Comparison of ENCODE assay signal across 12 cellular contexts in genomic region chr9:91179237-91180138, GRCh38.
DNase-seq lines count a peak whose midpoint lies in the region; ATAC-seq lines count a peak whose summit lies in the region.
"Had no signal": no experiment of that assay in that cellular context is flagged by ENCODE, and none has a peak within 500 bp of the region (broad histone marks: within the 10 kb centered on the region; RNA-seq: fewer than 3 reads in every experiment).

No MANE protein-coding gene starts in this region.

- peaks cover 3% of the 10 kb centered on the region for H3K36me3 Mint-ChIP-seq in activated naive CD8-positive, alpha-beta T cell treated with anti-CD3 and anti-CD28 coated beads, Interleukin-2, amount 50 U/mL, for 24 hours (ENCODE audit: low read depth)
- H3K36me3 Mint-ChIP-seq: CD8-positive, alpha-beta T cell had no signal

- no peak overlapping the region for H3K4me3 Mint-ChIP-seq in activated naive CD8-positive, alpha-beta T cell treated with anti-CD3 and anti-CD28 coated beads, Interleukin-2, amount 50 U/mL, for 24 hours
- H3K4me3 Mint-ChIP-seq: CD8-positive, alpha-beta T cell had no signal

- no peak for ATAC-seq in activated naive CD8-positive, alpha-beta T cell treated with anti-CD3 and anti-CD28 coated beads, Interleukin-2, amount 50 U/mL, for 24 hours
- ATAC-seq in GM18867 (IDR thresholded peaks at IDR 0.05; ENCODE audit: unreplicated experiment) (no peak), HG02885 (IDR thresholded peaks at IDR 0.05; ENCODE audit: poor library complexity, unreplicated experiment) (no peak)
- ATAC-seq: CD8-positive, alpha-beta T cell had no signal

- peaks cover 56% of the 10 kb centered on the region for H3K4me1 Mint-ChIP-seq in activated naive CD8-positive, alpha-beta T cell treated with anti-CD3 and anti-CD28 coated beads, Interleukin-2, amount 50 U/mL, for 24 hours

- peak overlapping the region; percentile 13 for H3K27ac Mint-ChIP-seq in activated naive CD8-positive, alpha-beta T cell treated with anti-CD3 and anti-CD28 coated beads, Interleukin-2, amount 50 U/mL, for 24 hours
- H3K27ac Mint-ChIP-seq: CD8-positive, alpha-beta T cell had no signal

- DNase-seq in AG08395 (ENCODE audit: low spot score) (peak; percentile 61), HCEC 1CT (peak; percentile 78), kidney tubule cell (ENCODE audit: low spot score) (peak; percentile 67), superior temporal gyrus (ENCODE audit: extremely low spot score) (no peak), DMS153 (lab: John Stamatoyannopoulos, UW) (no peak)
- peak; percentile 11 for DNase-seq in activated naive CD8-positive, alpha-beta T cell treated with anti-CD3 and anti-CD28 coated beads, Interleukin-2, amount 50 U/mL, for 24 hours
- DNase-seq: nucleus accumbens; stimulated activated CD4-positive, alpha-beta T cell treated with anti-CD3 and anti-CD28 coated beads, Interleukin-4, amount 100 ng/mL, for 1 hour; substantia nigra had no signal

- H3K9me3 Mint-ChIP-seq in activated naive CD8-positive, alpha-beta T cell treated with anti-CD3 and anti-CD28 coated beads, Interleukin-2, amount 50 U/mL, for 24 hours: peaks cover 7% of the 10 kb centered on the region
- H3K9me3 Mint-ChIP-seq: CD8-positive, alpha-beta T cell had no signal

- no peaks in the 10 kb centered on the region for H3K27me3 Mint-ChIP-seq in activated naive CD8-positive, alpha-beta T cell treated with anti-CD3 and anti-CD28 coated beads, Interleukin-2, amount 50 U/mL, for 24 hours

Comparison
In these comparisons a context has a peak if more than half of its experiments do, and no peak if none do; other contexts are left out.
1. DNase-seq: peak in AG08395 (single experiment), HCEC 1CT (single experiment), activated naive CD8-positive, alpha-beta T cell treated with anti-CD3 and anti-CD28 coated beads, Interleukin-2, amount 50 U/mL, for 24 hours (single experiment) and kidney tubule cell (single experiment); none in superior temporal gyrus (single experiment) and DMS153 (single experiment).